1 cellular context compared by ENCODE assay signal in the genomic region with DNA sequence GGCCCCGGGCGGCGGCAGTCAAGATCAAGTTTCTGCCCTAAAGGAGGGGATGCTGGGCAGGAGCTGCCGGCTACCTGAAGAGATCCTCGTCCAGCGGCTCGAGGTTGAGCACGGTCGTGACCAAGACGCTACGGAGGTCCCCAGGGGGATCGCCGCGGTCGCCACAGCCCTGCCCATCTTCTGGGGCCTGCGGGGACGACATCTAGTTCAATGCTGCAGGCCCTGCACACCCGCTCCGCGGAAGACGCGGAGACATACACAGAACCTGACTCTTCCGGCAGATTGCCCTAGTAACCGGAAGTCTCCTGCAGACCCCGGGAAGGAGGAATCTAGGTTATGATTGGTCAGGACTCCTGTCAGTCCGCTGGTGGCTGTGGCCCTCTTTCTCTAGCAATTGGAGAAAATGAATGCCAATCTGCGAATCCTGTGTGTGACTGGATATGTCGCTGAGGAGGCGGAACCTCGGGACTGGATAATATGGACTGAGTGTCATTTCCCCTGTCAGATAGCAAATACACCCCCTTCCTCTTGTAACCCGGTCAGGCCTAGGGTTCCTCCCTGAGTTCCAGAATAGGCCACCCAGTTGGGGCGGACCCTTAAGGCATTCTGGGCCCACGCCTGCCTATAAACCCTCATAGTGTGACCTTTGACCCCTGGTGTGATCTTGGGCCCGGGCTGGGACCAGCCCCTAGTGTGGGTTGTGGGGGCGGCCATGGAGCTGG.
A peak's percentile ranks its signal among the peaks of the same experiment; 100 is the strongest.
TF ChIP-seq lines count a peak whose summit lies in the region.

ACOT8 (minus strand) TSS at position 279 of the 722 bp plus-strand sequence; CDS start at position 202, 77 bp downstream.
ZSWIM3 (plus strand) TSS at position 501 of the 722 bp plus-strand sequence; CDS start at position 713, 212 bp downstream.

TF ChIP-seq in HepG2, 621 proteins besides CTCF, POLR2A, EP300 and RAD21 (continued from another document and continues in another):
- TF ChIP-seq, protein P1, sequence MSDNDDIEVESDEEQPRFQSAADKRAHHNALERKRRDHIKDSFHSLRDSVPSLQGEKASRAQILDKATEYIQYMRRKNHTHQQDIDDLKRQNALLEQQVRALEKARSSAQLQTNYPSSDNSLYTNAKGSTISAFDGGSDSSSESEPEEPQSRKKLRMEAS (IDR thresholded peaks at IDR 0.05): peak; percentile 75
- TF ChIP-seq IKZF5 (CRISPR knock-in tag; IDR thresholded peaks at IDR 0.05) (peak; percentile 99), ZBTB7B (CRISPR knock-in tag; IDR thresholded peaks at IDR 0.05) (peak; percentile 73; the same call in 1 of the 2 replicates), PCBP1 (IDR thresholded peaks at IDR 0.05; ENCODE audit: borderline replicate concordance, low read depth, low read length) (no peak), NFE2 (CRISPR knock-in tag; IDR thresholded peaks at IDR 0.05) (no peak; the same call in 1 of the 2 replicates), ZNF75D (CRISPR knock-in tag; IDR thresholded peaks at IDR 0.05; ENCODE audit: borderline replicate concordance) (no peak), ZXDC (CRISPR knock-in tag; IDR thresholded peaks at IDR 0.05) (no peak), ZBTB42 (CRISPR knock-in tag; IDR thresholded peaks at IDR 0.05) (no peak), XRCC5 (optimal IDR thresholded peaks at IDR 0.05; ENCODE audit: low read length) (peak; percentile 91), ELF4 (CRISPR knock-in tag; IDR thresholded peaks at IDR 0.05; ENCODE audit: borderline replicate concordance) (peak; percentile 99), ZC3H4 (CRISPR knock-in tag; IDR thresholded peaks at IDR 0.05; ENCODE audit: borderline replicate concordance) (no peak; the same call in 1 of the 2 replicates), HIC2 (CRISPR knock-in tag; IDR thresholded peaks at IDR 0.05; ENCODE audit: low read depth) (no peak; the same call in 1 of the 2 replicates), ATM (IDR thresholded peaks at IDR 0.05; ENCODE audit: borderline replicate concordance) (no peak), MZF1 (CRISPR knock-in tag; IDR thresholded peaks at IDR 0.05; ENCODE audit: borderline replicate concordance) (no peak), SRF (IDR thresholded peaks at IDR 0.05; ENCODE audit: low read depth, low read length) (peak; percentile 65; the same call in 1 of the 2 replicates), ZSCAN12 (CRISPR knock-in tag; IDR thresholded peaks at IDR 0.05) (peak; percentile 52; the same call in 1 of the 2 replicates), ZNF343 (CRISPR knock-in tag; IDR thresholded peaks at IDR 0.05) (no peak), ZNF260 (CRISPR knock-in tag; IDR thresholded peaks at IDR 0.05; ENCODE audit: borderline replicate concordance, low read depth) (no peak), ZNF431 (CRISPR knock-in tag; IDR thresholded peaks at IDR 0.05; ENCODE audit: borderline replicate concordance, low read depth) (peak; percentile 17; the same call in 1 of the 2 replicates), HNF1B (CRISPR knock-in tag; IDR thresholded peaks at IDR 0.05) (peak; percentile 95), SKI (IDR thresholded peaks at IDR 0.05; ENCODE audit: partially characterized antibody) (no peak), ZNF549 (CRISPR knock-in tag; IDR thresholded peaks at IDR 0.05) (peak; percentile 70; the same call in 1 of the 2 replicates), CREB1 (IDR thresholded peaks at IDR 0.05) (peak; percentile 91), CREB1 (CRISPR knock-in tag; IDR thresholded peaks at IDR 0.05) (peak; percentile 93), ZNF737 (CRISPR knock-in tag; IDR thresholded peaks at IDR 0.05; ENCODE audit: borderline replicate concordance) (no peak), ELF1 (CRISPR knock-in tag; IDR thresholded peaks at IDR 0.05) (peak; percentile 96), HDAC2 (CRISPR knock-in tag; IDR thresholded peaks at IDR 0.05) (no peak; the same call in none of the 2 replicates), ASH2L (IDR thresholded peaks at IDR 0.05; ENCODE audit: insufficient read length, low read depth, low read length) (peak; percentile 85), ZNF564 (CRISPR knock-in tag; IDR thresholded peaks at IDR 0.05) (no peak; the same call in none of the 2 replicates), YEATS2 (CRISPR knock-in tag; IDR thresholded peaks at IDR 0.05; ENCODE audit: borderline replicate concordance) (peak; percentile 98), KAT8 (CRISPR knock-in tag; IDR thresholded peaks at IDR 0.05) (peak; percentile 99), KLF9 (CRISPR knock-in tag; IDR thresholded peaks at IDR 0.05; ENCODE audit: low read depth) (no peak; the same call in 1 of the 2 replicates), CENPBD1 (CRISPR knock-in tag; IDR thresholded peaks at IDR 0.05; ENCODE audit: borderline replicate concordance, low read depth) (no peak), THAP7 (CRISPR knock-in tag; IDR thresholded peaks at IDR 0.05) (peak; percentile 97), SYNCRIP (IDR thresholded peaks at IDR 0.05; ENCODE audit: insufficient read depth, low read depth, low read length) (no peak), ZNF773 (CRISPR knock-in tag; IDR thresholded peaks at IDR 0.05; ENCODE audit: borderline replicate concordance) (peak; percentile 76; the same call in 1 of the 2 replicates), ZNF777 (CRISPR knock-in tag; IDR thresholded peaks at IDR 0.05) (0 out of 2 replicates have a peak, but pooled peaks have one; percentile 4), SRSF4 (IDR thresholded peaks at IDR 0.05; ENCODE audit: low read depth, low read length, poor library complexity, severe bottlenecking) (no peak)
- TF ChIP-seq, protein P2, sequence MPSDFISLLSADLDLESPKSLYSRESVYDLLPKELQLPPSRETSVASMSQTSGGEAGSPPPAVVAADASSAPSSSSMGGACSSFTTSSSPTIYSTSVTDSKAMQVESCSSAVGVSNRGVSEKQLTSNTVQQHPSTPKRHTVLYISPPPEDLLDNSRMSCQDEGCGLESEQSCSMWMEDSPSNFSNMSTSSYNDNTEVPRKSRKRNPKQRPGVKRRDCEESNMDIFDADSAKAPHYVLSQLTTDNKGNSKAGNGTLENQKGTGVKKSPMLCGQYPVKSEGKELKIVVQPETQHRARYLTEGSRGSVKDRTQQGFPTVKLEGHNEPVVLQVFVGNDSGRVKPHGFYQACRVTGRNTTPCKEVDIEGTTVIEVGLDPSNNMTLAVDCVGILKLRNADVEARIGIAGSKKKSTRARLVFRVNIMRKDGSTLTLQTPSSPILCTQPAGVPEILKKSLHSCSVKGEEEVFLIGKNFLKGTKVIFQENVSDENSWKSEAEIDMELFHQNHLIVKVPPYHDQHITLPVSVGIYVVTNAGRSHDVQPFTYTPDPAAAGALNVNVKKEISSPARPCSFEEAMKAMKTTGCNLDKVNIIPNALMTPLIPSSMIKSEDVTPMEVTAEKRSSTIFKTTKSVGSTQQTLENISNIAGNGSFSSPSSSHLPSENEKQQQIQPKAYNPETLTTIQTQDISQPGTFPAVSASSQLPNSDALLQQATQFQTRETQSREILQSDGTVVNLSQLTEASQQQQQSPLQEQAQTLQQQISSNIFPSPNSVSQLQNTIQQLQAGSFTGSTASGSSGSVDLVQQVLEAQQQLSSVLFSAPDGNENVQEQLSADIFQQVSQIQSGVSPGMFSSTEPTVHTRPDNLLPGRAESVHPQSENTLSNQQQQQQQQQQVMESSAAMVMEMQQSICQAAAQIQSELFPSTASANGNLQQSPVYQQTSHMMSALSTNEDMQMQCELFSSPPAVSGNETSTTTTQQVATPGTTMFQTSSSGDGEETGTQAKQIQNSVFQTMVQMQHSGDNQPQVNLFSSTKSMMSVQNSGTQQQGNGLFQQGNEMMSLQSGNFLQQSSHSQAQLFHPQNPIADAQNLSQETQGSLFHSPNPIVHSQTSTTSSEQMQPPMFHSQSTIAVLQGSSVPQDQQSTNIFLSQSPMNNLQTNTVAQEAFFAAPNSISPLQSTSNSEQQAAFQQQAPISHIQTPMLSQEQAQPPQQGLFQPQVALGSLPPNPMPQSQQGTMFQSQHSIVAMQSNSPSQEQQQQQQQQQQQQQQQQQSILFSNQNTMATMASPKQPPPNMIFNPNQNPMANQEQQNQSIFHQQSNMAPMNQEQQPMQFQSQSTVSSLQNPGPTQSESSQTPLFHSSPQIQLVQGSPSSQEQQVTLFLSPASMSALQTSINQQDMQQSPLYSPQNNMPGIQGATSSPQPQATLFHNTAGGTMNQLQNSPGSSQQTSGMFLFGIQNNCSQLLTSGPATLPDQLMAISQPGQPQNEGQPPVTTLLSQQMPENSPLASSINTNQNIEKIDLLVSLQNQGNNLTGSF (CRISPR knock-in tag; IDR thresholded peaks at IDR 0.05): peak; percentile 78; the same call in 1 of the 2 replicates
- TF ChIP-seq, protein P3, sequence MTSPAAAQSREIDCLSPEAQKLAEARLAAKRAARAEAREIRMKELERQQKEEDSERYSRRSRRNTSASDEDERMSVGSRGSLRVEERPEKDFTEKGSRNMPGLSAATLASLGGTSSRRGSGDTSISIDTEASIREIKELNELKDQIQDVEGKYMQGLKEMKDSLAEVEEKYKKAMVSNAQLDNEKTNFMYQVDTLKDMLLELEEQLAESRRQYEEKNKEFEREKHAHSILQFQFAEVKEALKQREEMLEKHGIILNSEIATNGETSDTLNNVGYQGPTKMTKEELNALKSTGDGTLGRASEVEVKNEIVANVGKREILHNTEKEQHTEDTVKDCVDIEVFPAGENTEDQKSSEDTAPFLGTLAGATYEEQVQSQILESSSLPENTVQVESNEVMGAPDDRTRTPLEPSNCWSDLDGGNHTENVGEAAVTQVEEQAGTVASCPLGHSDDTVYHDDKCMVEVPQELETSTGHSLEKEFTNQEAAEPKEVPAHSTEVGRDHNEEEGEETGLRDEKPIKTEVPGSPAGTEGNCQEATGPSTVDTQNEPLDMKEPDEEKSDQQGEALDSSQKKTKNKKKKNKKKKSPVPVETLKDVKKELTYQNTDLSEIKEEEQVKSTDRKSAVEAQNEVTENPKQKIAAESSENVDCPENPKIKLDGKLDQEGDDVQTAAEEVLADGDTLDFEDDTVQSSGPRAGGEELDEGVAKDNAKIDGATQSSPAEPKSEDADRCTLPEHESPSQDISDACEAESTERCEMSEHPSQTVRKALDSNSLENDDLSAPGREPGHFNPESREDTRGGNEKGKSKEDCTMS (CRISPR knock-in tag; conservative IDR thresholded peaks at IDR 0.05): no peak; the same call in 1 of the 2 replicates
